8 cellular contexts compared by ENCODE assay signal in genomic region chr7:114026486-114027089, GRCh38.
DNase-seq lines count a peak whose midpoint lies in the region; ATAC-seq and TF ChIP-seq lines count a peak whose summit lies in the region.

No MANE protein-coding gene starts in this region.

- no peaks in the 10 kb centered on the region for H3K4me1 Mint-ChIP-seq in endothelial cell (ENCODE audit: unreplicated experiment)

- no peaks in the 10 kb centered on the region for H3K79me2 ChIP-seq in neural cell (replicated peaks; ENCODE audit: insufficient read depth, low read length)

- no peaks in the 10 kb centered on the region for H3K9me3 ChIP-seq in right atrium auricular region
- H3K9me3 ChIP-seq in HEK293 (ENCODE audit: control insufficient read depth, insufficient read depth, low read depth, low read length), result no peaks in the 10 kb centered on the region
- H3K9me3 ChIP-seq in neural cell (ENCODE audit: low read length), result no peaks in the 10 kb centered on the region

- DNase-seq in right atrium auricular region (ENCODE audit: low spot score) (no peak), left ventricle myocardium superior (no peak), M059J (ENCODE audit: low read depth) (peak; percentile 67), RPMI8226 (peak; percentile 88), endothelial cell (ENCODE audit: low spot score) (peak; percentile 43), nucleus accumbens (lab: John Stamatoyannopoulos, UW) (no peak)

- POLR2A ChIA-PET in HEK293 (lab: Yijun Ruan, JAX), result no interaction called here

- no peaks in the 10 kb centered on the region for H3K27me3 ChIP-seq in right atrium auricular region
- no peaks in the 10 kb centered on the region for H3K27me3 ChIP-seq in neural cell (ENCODE audit: insufficient read depth, low read depth, low read length)

- CTCF ChIA-PET in HEK293 (lab: Yijun Ruan, JAX), result interaction anchor here (0.5 to 1.6 kb wide), 17 partner anchors 11 to 1825 kb away, joined by 3 to 7 read pairs (median 3); no protein-coding TSS in a partner anchor

- TF ChIP-seq CTCF in right atrium auricular region (IDR thresholded peaks at IDR 0.05) (peak; percentile 40 to 75), HEK293 (tag by site-specific recombination; IDR thresholded peaks at IDR 0.05) (no peak), endothelial cell (IDR thresholded peaks at IDR 0.05; ENCODE audit: unreplicated experiment) (peak; percentile 76), neural cell (IDR thresholded peaks at IDR 0.05; ENCODE audit: poor library complexity, severe bottlenecking) (peak; percentile 78)

- intact Hi-C loops in left ventricle myocardium superior (cut with micrococcal nuclease), result loop anchor here (10.0 kb wide), 1 partner anchor 1888 kb away; no protein-coding TSS in a partner anchor

- H2AFZ ChIP-seq in neural cell (ENCODE audit: low read depth, low read length), result peak overlapping the region; percentile 28

- no peaks in the 10 kb centered on the region for H3K36me3 Mint-ChIP-seq in endothelial cell (ENCODE audit: low read depth, unreplicated experiment)

- no peaks in the 10 kb centered on the region for H4K20me1 ChIP-seq in neural cell (ENCODE audit: insufficient read depth)

- H3K4me1 ChIP-seq in right atrium auricular region (no peaks in the 10 kb centered on the region), HEK293 (ENCODE audit: control insufficient read depth, insufficient read depth, low read length) (peaks cover 3% of the 10 kb centered on the region; the same call in 1 of the 2 replicates)

- no peaks in the 10 kb centered on the region for H3K9me2 ChIP-seq in neural cell (ENCODE audit: insufficient read depth, low read length)

- H3K4me3 ChIP-seq in right atrium auricular region (no peak overlapping the region), HEK293 (ENCODE audit: low read depth, low read length) (no peak overlapping the region), neural cell (ENCODE audit: low read length) (no peak overlapping the region)

- H3K4me3 Mint-ChIP-seq in endothelial cell (ENCODE audit: unreplicated experiment), result no peak overlapping the region

- H3K9me3 Mint-ChIP-seq in endothelial cell (ENCODE audit: unreplicated experiment), result no peaks in the 10 kb centered on the region

- H3K9ac ChIP-seq in neural cell (ENCODE audit: low read length), result peak overlapping the region; percentile 45

- H3K27ac ChIP-seq in right atrium auricular region (no peak overlapping the region), HEK293 (ENCODE audit: extremely low read depth, low read depth, low read length) (no peak overlapping the region), neural cell (ENCODE audit: low read length) (peak overlapping the region; percentile 83)

- peak; percentile 79 for TF ChIP-seq RAD21 in neural cell (conservative IDR thresholded peaks at IDR 0.05)

- H3K36me3 ChIP-seq in right atrium auricular region (no peaks in the 10 kb centered on the region), HEK293 (ENCODE audit: control insufficient read depth in 2 of 2, insufficient read depth in 1 of 2, low read length in 2 of 2) (no peaks in the 10 kb centered on the region), neural cell (ENCODE audit: insufficient read depth, low read length) (no peaks in the 10 kb centered on the region)

- no peaks in the 10 kb centered on the region for H3F3A ChIP-seq in neural cell (ENCODE audit: insufficient read depth, low read length, poor library complexity, severe bottlenecking)

- no peak for TF ChIP-seq EP300 in neural cell (conservative IDR thresholded peaks at IDR 0.05; ENCODE audit: poor library complexity, severe bottlenecking)

- H3K27me3 Mint-ChIP-seq in endothelial cell (ENCODE audit: unreplicated experiment), result no peaks in the 10 kb centered on the region

- ATAC-seq in left ventricle myocardium superior, result no peak

- H3K27ac Mint-ChIP-seq in endothelial cell (ENCODE audit: unreplicated experiment), result no peak overlapping the region

- no peak overlapping the region for H3K4me2 ChIP-seq in neural cell (ENCODE audit: low read length)

TF ChIP-seq in HEK293, 187 proteins besides CTCF, POLR2A, EP300 and RAD21:
- TF ChIP-seq ZNF354C (tag by site-specific recombination; IDR thresholded peaks at IDR 0.05; ENCODE audit: borderline replicate concordance, low read depth), result no peak
- TF ChIP-seq ZNF654 (tag by site-specific recombination; IDR thresholded peaks at IDR 0.05; ENCODE audit: low read depth), result peak; percentile 78
- TF ChIP-seq ZNF10 (tag by site-specific recombination; IDR thresholded peaks at IDR 0.05), result no peak

TF ChIP-seq in neural cell, 6 proteins besides CTCF, POLR2A, EP300 and RAD21:
- TF ChIP-seq SMC3 (conservative IDR thresholded peaks at IDR 0.05; ENCODE audit: poor library complexity), result peak; percentile 75
- TF ChIP-seq REST (IDR thresholded peaks at IDR 0.05; ENCODE audit: borderline replicate concordance), result no peak
TF ChIP-seq in neural cell: peak in this region for 1.

Comparison
In these comparisons a context has a peak if more than half of its experiments do, and no peak if none do; other contexts are left out.
1. DNase-seq: peak in M059J (single experiment), RPMI8226 (single experiment) and endothelial cell (single experiment); none in right atrium auricular region (single experiment), left ventricle myocardium superior (single experiment) and nucleus accumbens (0 of 56).